9 cellular contexts compared by ENCODE assay signal in genomic region chr1:161810780-161811179, GRCh38.
"Had no signal": no experiment of that assay in that cellular context is flagged by ENCODE, and none has a peak within 500 bp of the region (broad histone marks: within the 10 kb centered on the region; RNA-seq: fewer than 3 reads in every experiment).

No MANE protein-coding gene starts in this region.

- H3K9me3 ChIP-seq: HAP-1 had no signal

- H3K27ac ChIP-seq: GM23248, HL-60 had no signal

- FAIRE-seq: HepG2 had no signal

- H3K27ac Mint-ChIP-seq: HFFc6, IgD-negative memory B cell had no signal

- ATAC-seq: HCT116, HepG2 had no signal

- H3K4me3 ChIP-seq: GM23248, HAP-1 had no signal

- H3K4me1 ChIP-seq: HAP-1 had no signal

- H2AFZ ChIP-seq: GM23248 had no signal

- H3K4me3 Mint-ChIP-seq: HFFc6, IgD-negative memory B cell had no signal

- H3K9ac ChIP-seq: GM23248 had no signal

- H3K27me3 Mint-ChIP-seq: IgD-negative memory B cell had no signal

- DNase-seq: GM23248, GOT3, H7, HFFc6 had no signal
